ENCODE assay signal across 18 cellular contexts in genomic region chr3:128933213-128933921, GRCh38. TPM values are rescaled to one million over a fixed set of nuclear protein-coding genes. Genes with fewer than 3 reads are reported as not detected.
DNase-seq lines count a peak whose midpoint lies in the region; ATAC-seq, FAIRE-seq and TF ChIP-seq lines count a peak whose summit lies in the region.
"Had no signal": no experiment of that assay in that cellular context is flagged by ENCODE, and none has a peak within 500 bp of the region (broad histone marks: within the 10 kb centered on the region; RNA-seq: fewer than 3 reads in every experiment).

No MANE protein-coding gene starts in this region.

- H3K9ac ChIP-seq in SK-N-SH: no peak overlapping the region
- H3K9ac ChIP-seq in HepG2 (ENCODE audit: insufficient read depth, low read depth, low read length): no peak overlapping the region
- H3K9ac ChIP-seq: BLaER1 had no signal

- H3K27ac ChIP-seq in SK-N-SH (ENCODE audit: low read depth in 2 of 2, low read length in 1 of 2): no peak overlapping the region
- no peak overlapping the region for H3K27ac ChIP-seq in WERI-Rb-1
- no peak overlapping the region for H3K27ac ChIP-seq in HepG2 (ENCODE audit: extremely low read length, insufficient read depth, low read length)
- H3K27ac ChIP-seq in testis: no peak overlapping the region
- H3K27ac ChIP-seq: 22Rv1, BLaER1, HL-60 had no signal

- CTCF ChIA-PET in SK-N-SH (lab: Yijun Ruan, JAX) (interaction anchor here (1.1 kb wide), 1 partner anchor 37 kb away, joined by 4 read pairs; no protein-coding TSS in a partner anchor), HepG2 (lab: Yijun Ruan, JAX; ENCODE audit: low intra/inter-chr PET ratio, low total read pairs) (no interaction called here)

- H3K4me2 ChIP-seq in SK-N-SH: no peak overlapping the region
- H3K4me2 ChIP-seq in HepG2 (ENCODE audit: low read depth, low read length): no peak overlapping the region
- H3K4me2 ChIP-seq: BLaER1 had no signal

- H2AFZ ChIP-seq in SK-N-SH (ENCODE audit: low read depth) (no peak overlapping the region), HepG2 (ENCODE audit: low read length) (no peak overlapping the region)

- BruUV-seq in HepG2 (replicated peaks; lab: Mats Ljungman, UMichigan): no TSS peak

- H3K4me3 ChIP-seq in SK-N-SH (ENCODE audit: low read depth in 2 of 2, low read length in 1 of 2) (no peak overlapping the region), WERI-Rb-1 (ENCODE audit: low read depth, low read length) (no peak overlapping the region), HepG2 (replicated peaks in 1 of 3; ENCODE audit: insufficient read depth in 1 of 3, low read depth in 2 of 3, low read length in 3 of 3) (no peak overlapping the region), testis (no peak overlapping the region)
- H3K4me3 ChIP-seq: BLaER1 had no signal

- in situ Hi-C loops in HepG2 (cut with HindIII; ENCODE audit: extremely low pct_ligation_motif_present, low pct_unique_long_range_greater_than_20kb): no loop called here

- no peak for TF ChIP-seq EP300 in SK-N-SH (IDR thresholded peaks at IDR 0.05; ENCODE audit: borderline replicate concordance in 1 of 2, low read depth in 1 of 2, low read length in 1 of 2)
- no peak for TF ChIP-seq EP300 in HepG2 (IDR thresholded peaks at IDR 0.05; ENCODE audit: low read depth in 2 of 2, low read length in 2 of 2)
- no peak for TF ChIP-seq EP300 in HepG2 (CRISPR knock-in tag; IDR thresholded peaks at IDR 0.05; ENCODE audit: borderline replicate concordance)

- intact Hi-C loops in HepG2 (cut with micrococcal nuclease; ENCODE audit: unreplicated experiment) (no loop called here), testis (cut with DNase I; ENCODE audit: low total_unique reads) (no loop called here)

- no peaks in the 10 kb centered on the region for H3K9me2 ChIP-seq in SK-N-SH

- TF ChIP-seq CTCF in SK-N-SH (IDR thresholded peaks at IDR 0.05) (no peak), WERI-Rb-1 (IDR thresholded peaks at IDR 0.05; ENCODE audit: low read depth, low read length) (no peak), HepG2 (CRISPR knock-in tag; IDR thresholded peaks at IDR 0.05) (no peak), testis (IDR thresholded peaks at IDR 0.05) (no peak)

- no peak for FAIRE-seq in HepG2 (lab: Jason Lieb, UNC)

- ATAC-seq in SK-N-SH treated with all-trans-retinoic acid at 6 μM for 48 hours (peak; percentile 22; the same call in 2 of the 3 replicates), HepG2 (peak; percentile 66)
- ATAC-seq: PC-3 had no signal

- H3K9me3 ChIP-seq in SK-N-SH: no peaks in the 10 kb centered on the region
- H3K9me3 ChIP-seq in WERI-Rb-1 (ENCODE audit: severe bottlenecking): peaks cover 7% of the 10 kb centered on the region
- H3K9me3 ChIP-seq in HepG2 (ENCODE audit: low read length): no peaks in the 10 kb centered on the region
- H3K9me3 ChIP-seq in testis: no peaks in the 10 kb centered on the region

- H3K36me3 ChIP-seq in SK-N-SH (replicated peaks in 1 of 2; ENCODE audit: control insufficient read depth in 1 of 2, insufficient read depth in 2 of 2, low read length in 1 of 2) (no peaks in the 10 kb centered on the region), WERI-Rb-1 (no peaks in the 10 kb centered on the region), HepG2 (replicated peaks in 1 of 2; ENCODE audit: control insufficient read depth in 1 of 2, insufficient read depth in 2 of 2, low read length in 2 of 2) (no peaks in the 10 kb centered on the region), testis (ENCODE audit: low read depth, missing control alignments) (no peaks in the 10 kb centered on the region)
- H3K36me3 ChIP-seq: BLaER1 had no signal

- POLR2A ChIA-PET in SK-N-SH (lab: Yijun Ruan, JAX): no interaction called here
- POLR2A ChIA-PET in HepG2 (lab: Yijun Ruan, JAX): no interaction called here

- no peaks in the 10 kb centered on the region for H3K79me2 ChIP-seq in SK-N-SH (ENCODE audit: insufficient read depth)
- H3K79me2 ChIP-seq in HepG2 (ENCODE audit: insufficient read depth, low read length): no peaks in the 10 kb centered on the region

- TF ChIP-seq POLR2A in HepG2 (IDR thresholded peaks at IDR 0.05; ENCODE audit: insufficient read depth in 1 of 2, low read depth in 2 of 2, low read length in 2 of 2) (no peak), testis (IDR thresholded peaks at IDR 0.05) (no peak)

- H3F3A ChIP-seq in SK-N-SH (replicated peaks; ENCODE audit: insufficient read depth): no peaks in the 10 kb centered on the region

- no peaks in the 10 kb centered on the region for H4K20me1 ChIP-seq in SK-N-SH (ENCODE audit: insufficient read depth)
- no peaks in the 10 kb centered on the region for H4K20me1 ChIP-seq in HepG2 (ENCODE audit: insufficient read depth, low read length)
- H4K20me1 ChIP-seq: BLaER1 had no signal

- DNase-seq in SK-N-SH: no peak
- DNase-seq in WERI-Rb-1: peak; percentile 1
- DNase-seq in HepG2 (ENCODE audit: low spot score): no peak
- DNase-seq in testis: peak; percentile 5
- DNase-seq in stimulated activated naive CD4-positive, alpha-beta T cell (lab: John Stamatoyannopoulos, UW): no peak
- no peak for DNase-seq in AG08396 (ENCODE audit: low spot score)
- no peak for DNase-seq in occipital lobe (lab: John Stamatoyannopoulos, UW)
- DNase-seq: DMS79 treated with DMSO at 0.1 percent for 48 hours, KBM-7, NCI-H146, NCI-H2081 treated with DMSO at 0.1 percent for 48 hours, NCI-H510A treated with DMSO at 0.1 percent for 48 hours, NCI-H82, PC-3 had no signal

- TF ChIP-seq RAD21 in SK-N-SH (IDR thresholded peaks at IDR 0.05; ENCODE audit: low read length) (no peak), HepG2 (CRISPR knock-in tag; IDR thresholded peaks at IDR 0.05) (no peak)

- H3K27me3 ChIP-seq in SK-N-SH (ENCODE audit: insufficient read depth) (peaks cover 38% of the 10 kb centered on the region; the same call in 1 of the 2 replicates), WERI-Rb-1 (ENCODE audit: insufficient read depth, low read depth, severe bottlenecking) (no peaks in the 10 kb centered on the region), HepG2 (ENCODE audit: control insufficient read depth in 1 of 2, insufficient read depth in 2 of 2, low read length in 2 of 2) (peaks cover 1 to 16% of the 10 kb centered on the region in 2 experiments; a peak in 2 of 5 replicates), testis (no peaks in the 10 kb centered on the region)
- H3K27me3 ChIP-seq: BLaER1 had no signal

- 16% methylated on average over 7 of the region's 9 CpGs for WGBS in SK-N-SH (ENCODE audit: low lambda C conversion rate)
- WGBS in HepG2 (ENCODE audit: low lambda C conversion rate): 7% methylated on average over 3 of the region's 9 CpGs
- 78 to 90% methylated on average over 8 to 9 of the region's 9 CpGs for WGBS in testis, 2 donors

- H3K4me1 ChIP-seq in SK-N-SH (ENCODE audit: control insufficient read depth in 1 of 2, insufficient read depth in 2 of 2, low read depth in 1 of 2, low read length in 1 of 2) (no peaks in the 10 kb centered on the region), HepG2 (ENCODE audit: insufficient read depth, low read length) (0 out of 2 replicates have a peak, but pooled peaks cover 19% of the 10 kb centered on the region), testis (no peaks in the 10 kb centered on the region)
- H3K4me1 ChIP-seq: BLaER1 had no signal

TF ChIP-seq in SK-N-SH, 30 proteins besides CTCF, POLR2A, EP300 and RAD21 (continues in another document):
- TF ChIP-seq CHD2 (IDR thresholded peaks at IDR 0.05; ENCODE audit: low read length, partially characterized antibody) (no peak), MXI1 (IDR thresholded peaks at IDR 0.05; ENCODE audit: low read depth, low read length) (no peak), SMC3 (IDR thresholded peaks at IDR 0.05; ENCODE audit: low read depth, low read length) (no peak), TEAD4 (IDR thresholded peaks at IDR 0.05; ENCODE audit: borderline replicate concordance, insufficient read depth) (no peak), FOXM1 (IDR thresholded peaks at IDR 0.05; ENCODE audit: low read depth) (no peak)

TF ChIP-seq in HepG2, 621 proteins besides CTCF, POLR2A, EP300 and RAD21 (continues in another document):
- TF ChIP-seq MZF1 (CRISPR knock-in tag; IDR thresholded peaks at IDR 0.05; ENCODE audit: borderline replicate concordance) (no peak), FOXJ3 (CRISPR knock-in tag; IDR thresholded peaks at IDR 0.05; ENCODE audit: borderline replicate concordance) (no peak), ZNF816 (CRISPR knock-in tag; IDR thresholded peaks at IDR 0.05; ENCODE audit: borderline replicate concordance) (no peak), ZNF629 (CRISPR knock-in tag; conservative IDR thresholded peaks at IDR 0.05) (no peak), ETV6 (CRISPR knock-in tag; conservative IDR thresholded peaks at IDR 0.05) (no peak)

RNA-seq across cellular contexts. Expression of gene ACAD9, which starts 53.9 kb away (rescaled TPM):
- polyA plus RNA-seq in SK-N-SH (2012; rRNA removed) (38.2 and 41.9 TPM in 2 replicates), HepG2 (2011; rRNA removed) (15.3 and 16.7 TPM in 2 replicates), testis (ENCODE audit: insufficient read depth, low read depth, low replicate concordance) (49.5 TPM)
- polyA plus RNA-seq in SK-N-SH (2012; cell fraction: cytosol; rRNA removed): 21.3 and 28.1 TPM in 2 replicates
- polyA plus RNA-seq in SK-N-SH (2012; cell fraction: nucleus; rRNA removed): 95.1 and 120 TPM in 2 replicates
- total RNA-seq in HepG2 (2016; rRNA removed; fragmentation: Illumina TruSeq; extraction: Trizol) (37.3 and 38.2 TPM in 2 replicates), testis (10 to 100 TPM; 80.4 to 80.6 TPM), occipital lobe (27.6 TPM)
- total RNA-seq in HepG2 (2016; cell fraction: cytosol; rRNA removed; fragmentation: Illumina TruSeq; extraction: Trizol; ENCODE audit: low read depth): 8.1 and 10.8 TPM in 2 replicates
- 39.1 and 39.5 TPM in 2 replicates for total RNA-seq in HepG2 (2016; cell fraction: insoluble cytoplasmic fraction; rRNA removed; fragmentation: Illumina TruSeq; extraction: Trizol)
- 11.6 and 12.1 TPM in 2 replicates for total RNA-seq in HepG2 (2016; cell fraction: membrane; rRNA removed; fragmentation: Illumina TruSeq; extraction: Trizol)
- total RNA-seq in HepG2 (2016; cell fraction: nucleus; rRNA removed; fragmentation: Illumina TruSeq; extraction: Trizol): 44.5 and 48.5 TPM in 2 replicates
- 12.8 and 15.9 TPM in 2 replicates for polyA plus RNA-seq in HepG2 (2011; cell fraction: cytosol; rRNA removed)
- 45.5 and 47.0 TPM in 2 replicates for polyA plus RNA-seq in HepG2 (2011; cell fraction: nucleus; rRNA removed)
- polyA plus RNA-seq in HepG2 (2012): 8.2 and 9.0 TPM in 2 replicates
- 4.2 and 5.4 TPM in 2 replicates for polyA plus RNA-seq in HepG2 (2016; cell fraction: cytosol; fragmentation: Illumina TruSeq; extraction: Trizol; ENCODE audit: low read depth)
- 34.4 and 38.2 TPM in 2 replicates for polyA plus RNA-seq in HepG2 (2016; cell fraction: insoluble cytoplasmic fraction; fragmentation: Illumina TruSeq; extraction: Trizol; ENCODE audit: low read depth)
- polyA plus RNA-seq in HepG2 (2016; cell fraction: membrane; fragmentation: Illumina TruSeq; extraction: Trizol; ENCODE audit: low read depth): 6.2 and 6.9 TPM in 2 replicates
- polyA plus RNA-seq in HepG2 (2016; cell fraction: nucleus; fragmentation: Illumina TruSeq; extraction: Trizol; ENCODE audit: insufficient read depth, low read depth): 43.1 and 43.8 TPM in 2 replicates
- polyA minus RNA-seq in HepG2 (2011; rRNA and poly(A)+ RNA removed; ENCODE audit: low replicate concordance): 54.0 and 100 TPM in 2 replicates
- polyA minus RNA-seq in HepG2 (2011; cell fraction: cytosol; rRNA and poly(A)+ RNA removed): 8.7 and 11.3 TPM in 2 replicates
- 62.3 and 66.0 TPM in 2 replicates for polyA minus RNA-seq in HepG2 (2011; cell fraction: nucleus; rRNA and poly(A)+ RNA removed)

Comparison
In these comparisons a context has a peak if more than half of its experiments do, and no peak if none do; other contexts are left out.
1. DNase-seq: peak in WERI-Rb-1 (single experiment) and testis (single experiment); none in SK-N-SH (single experiment), HepG2 (single experiment), stimulated activated naive CD4-positive, alpha-beta T cell (0 of 6), AG08396 (single experiment) and occipital lobe (single experiment).